ENCODE assay signal across 31 cellular contexts in the genomic region with DNA sequence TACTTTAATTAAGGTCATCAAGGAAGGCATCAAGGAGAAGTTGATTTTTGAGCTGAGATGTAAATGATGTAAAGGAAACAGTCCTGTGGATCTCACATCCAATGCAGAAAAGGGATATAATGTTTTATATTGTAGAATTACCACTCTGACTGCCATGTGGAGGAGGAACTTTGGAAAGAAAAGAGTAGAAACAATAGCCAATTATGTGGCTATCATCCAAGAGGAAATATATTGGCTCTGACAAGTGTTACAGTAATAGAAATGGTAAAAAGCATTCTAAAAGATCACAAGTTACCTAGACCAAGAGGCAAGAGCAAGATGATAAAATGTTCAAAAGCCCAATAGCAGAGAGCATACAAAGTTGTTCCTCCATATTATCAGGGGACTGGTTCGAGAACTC.
"Had no signal": no experiment of that assay in that cellular context is flagged by ENCODE, and none has a peak within 500 bp of the region (broad histone marks: within the 10 kb centered on the region; RNA-seq: fewer than 3 reads in every experiment).

No MANE protein-coding gene starts in this region.

- H3K27me3 Mint-ChIP-seq: naive B cell; progenitor cell of endocrine pancreas; stimulated activated naive B cell treated with anti-CD40 and anti-IgM and Interleukin-4, amounts not matched to agents 10 μg/mL and 1 μg/mL and 100 μg/mL, for 72 hours had no signal

- H3K27me3 ChIP-seq: left lung, neural progenitor cell, neutrophil, ovary, stomach, testis, thyroid gland, transverse colon, upper lobe of left lung, vagina had no signal

- H3K27ac ChIP-seq: left lung, lower lobe of right lung, neural progenitor cell, neutrophil, ovary, skin epidermis, stomach, testis, thyroid gland, transverse colon, upper lobe of left lung, vagina had no signal

- H3K4me3 Mint-ChIP-seq: mesothelial cell of epicardium; naive B cell; natural killer cell; nephron progenitor cell; neural progenitor cell; stimulated activated naive B cell treated with anti-CD40 and anti-IgM and Interleukin-4, amounts not matched to agents 10 μg/mL and 1 μg/mL and 100 μg/mL, for 72 hours had no signal

- H3K4me2 ChIP-seq: neural progenitor cell had no signal

- H2AFZ ChIP-seq: neural progenitor cell had no signal

- ATAC-seq: left cardiac atrium; left lung; lower lobe of right lung; natural killer cell; right cardiac atrium; sciatic nerve; stimulated activated naive B cell treated with anti-CD40 and anti-IgM and Interleukin-4, amounts not matched to agents 10 μg/mL and 1 μg/mL and 100 μg/mL, for 72 hours; stimulated activated naive CD8-positive, alpha-beta T cell treated with anti-CD3 and anti-CD28 coated beads, Interleukin-15, Interleukin-2, amounts not matched to agents 100 U/mL and 50 U/mL, for 24 hours had no signal

- H3K4me3 ChIP-seq: left lung, lower lobe of right lung, neural progenitor cell, ovary, skin epidermis, stomach, testis, thyroid gland, transverse colon, upper lobe of left lung, vagina had no signal

- DNase-seq: hippocampal formation; kidney glomerular epithelial cell; left cardiac atrium; left lung; lower lobe of right lung; mesendoderm; naive B cell; natural killer cell; nephron progenitor cell; occipital lobe; ovary; retina; right cardiac atrium; stimulated activated CD4-positive, alpha-beta T cell treated with anti-CD3 and anti-CD28 coated beads, Interleukin-12 subunit alpha, Interleukin-12 subunit beta, amount 100 ng/mL, for 4 hours; stimulated activated CD4-positive, alpha-beta T cell treated with anti-CD3 and anti-CD28 coated beads, Interleukin-15, amount 100 ng/mL, for 24 hours; stimulated activated CD4-positive, alpha-beta T cell treated with anti-CD3 and anti-CD28 coated beads, Interleukin-2, amount 100 ng/mL, for 24 hours; stimulated activated CD4-positive, alpha-beta T cell treated with anti-CD3 and anti-CD28 coated beads, Interleukin-4, amount 100 ng/mL, for 1 hour; stimulated activated naive B cell treated with anti-CD40 and anti-IgM and Interleukin-4, amounts not matched to agents 10 μg/mL and 1 μg/mL and 100 μg/mL, for 72 hours; stimulated activated naive CD8-positive, alpha-beta T cell treated with anti-CD3 and anti-CD28 coated beads, Interleukin-15, Interleukin-2, amounts not matched to agents 100 U/mL and 50 U/mL, for 24 hours; stomach; testis; thyroid gland; transverse colon; upper lobe of left lung had no signal

- H3K4me1 Mint-ChIP-seq: mesothelial cell of epicardium, natural killer cell, nephron progenitor cell, neural progenitor cell had no signal

- H3K4me1 ChIP-seq: left lung, lower lobe of right lung, neural progenitor cell, stomach, testis, thyroid gland, transverse colon, upper lobe of left lung, vagina had no signal

- H3K27ac Mint-ChIP-seq: mesothelial cell of epicardium; natural killer cell; nephron progenitor cell; neural progenitor cell; progenitor cell of endocrine pancreas; stimulated activated naive B cell treated with anti-CD40 and anti-IgM and Interleukin-4, amounts not matched to agents 10 μg/mL and 1 μg/mL and 100 μg/mL, for 72 hours had no signal

- H3K9me3 ChIP-seq: neutrophil, ovary, testis, thyroid gland, vagina had no signal

- H3K36me3 ChIP-seq: ovary had no signal
